ENCODE assay signal across 14 cellular contexts in the genomic region with DNA sequence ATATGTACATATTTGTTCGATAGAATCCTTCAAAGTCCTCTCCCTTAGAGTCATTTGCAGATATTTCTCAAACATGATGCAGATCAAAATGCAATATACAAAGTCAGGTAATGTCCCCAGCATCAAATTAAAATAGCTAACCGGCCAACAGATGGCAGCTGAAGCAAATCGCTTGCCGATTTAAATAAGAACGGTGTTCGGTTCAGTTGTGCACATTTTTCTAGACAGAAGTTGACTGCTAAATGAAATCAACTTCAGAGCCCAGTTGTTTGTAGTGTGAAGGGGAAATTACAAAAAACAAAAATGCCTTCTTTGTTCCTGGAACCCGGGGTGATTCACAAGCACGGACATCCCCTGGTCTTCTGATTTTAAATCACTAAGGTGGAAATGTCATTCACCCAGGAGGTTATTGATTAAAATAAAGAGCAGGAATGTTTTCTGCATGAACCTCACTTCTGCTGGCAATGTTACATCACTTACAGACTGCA.
DNase-seq lines count a peak whose midpoint lies in the region; FAIRE-seq and TF ChIP-seq lines count a peak whose summit lies in the region.
"Had no signal": no experiment of that assay in that cellular context is flagged by ENCODE, and none has a peak within 500 bp of the region (broad histone marks: within the 10 kb centered on the region; RNA-seq: fewer than 3 reads in every experiment).

No MANE protein-coding gene starts in this region.

- TF ChIP-seq CTCF in D721Med (IDR thresholded peaks at IDR 0.05; ENCODE audit: insufficient read depth, missing control alignments) (peak; percentile 18), coronary artery (IDR thresholded peaks at IDR 0.05) (no peak)

- H3K4me1 Mint-ChIP-seq in T-helper 1 cell treated with Interleukin-12 subunit alpha and Interleukin-12 subunit beta and Interleukin-4 antibody, amounts not matched to agents 30 μg/mL and 1 μg/mL, for 36 hours (ENCODE audit: low read depth), result peaks cover 27% of the 10 kb centered on the region

- no peaks in the 10 kb centered on the region for H3K27me3 ChIP-seq in GM23248 (replicated peaks; ENCODE audit: insufficient read depth)
- H3K27me3 ChIP-seq: breast epithelium had no signal

- H3K9ac ChIP-seq in GM23248, result no peak overlapping the region

- peaks cover 5% of the 10 kb centered on the region; the same call in 1 of the 2 replicates for H3K79me2 ChIP-seq in GM23248 (ENCODE audit: insufficient read depth)

- 43 to 52% methylated on average over 8 of the region's 8 CpGs for WGBS in GM23248 (ENCODE audit: low coverage in 1 of 2, low lambda C conversion rate in 2 of 2, missing lambda C conversion rate in 2 of 2), 2 experiments

- intact Hi-C loops in head of caudate nucleus (cut with DNase I), result no loop called here

- no peak overlapping the region for H3K4me2 ChIP-seq in GM23248 (ENCODE audit: unreplicated experiment)

- H3K9me3 ChIP-seq in GM23248 (ENCODE audit: low read depth), result no peaks in the 10 kb centered on the region
- H3K9me3 ChIP-seq: breast epithelium, mucosa of descending colon had no signal

- no peaks in the 10 kb centered on the region for H3K36me3 ChIP-seq in GM23248 (ENCODE audit: low read depth)
- H3K36me3 ChIP-seq: breast epithelium had no signal

- no peaks in the 10 kb centered on the region for H3K9me3 Mint-ChIP-seq in T-helper 1 cell treated with Interleukin-12 subunit alpha and Interleukin-12 subunit beta and Interleukin-4 antibody, amounts not matched to agents 30 μg/mL and 1 μg/mL, for 36 hours

- no peaks in the 10 kb centered on the region for H4K20me1 ChIP-seq in GM23248 (ENCODE audit: insufficient read depth)

- H3K4me3 Mint-ChIP-seq in T-helper 1 cell treated with Interleukin-12 subunit alpha and Interleukin-12 subunit beta and Interleukin-4 antibody, amounts not matched to agents 30 μg/mL and 1 μg/mL, for 36 hours, result no peak overlapping the region

- DNase-seq in D721Med (ENCODE audit: insufficient read length, low spot score), result no peak
- peak; percentile 3 for DNase-seq in GM23248
- peak; percentile 19 for DNase-seq in left kidney (ENCODE audit: low read depth, low spot score)
- no peak for DNase-seq in NCI-H2196 treated with DMSO at 0.1 percent for 48 hours (lab: John Stamatoyannopoulos, UW; ENCODE audit: unreplicated experiment)
- DNase-seq in NCI-H1417 treated with DMSO at 0.1 percent for 48 hours (lab: John Stamatoyannopoulos, UW), result no peak
- no peak for DNase-seq in head of caudate nucleus
- no peak for DNase-seq in coronary artery (ENCODE audit: low spot score)
- DNase-seq: mucosa of descending colon, OCI-M1, small intestine, T1000 had no signal

- 0 out of 2 replicates have a peak, but pooled peaks cover 3% of the 10 kb centered on the region for H3F3A ChIP-seq in GM23248 (ENCODE audit: insufficient read depth)

- H3K4me3 ChIP-seq in GM23248 (no peak overlapping the region), coronary artery (no peak overlapping the region)
- H3K4me3 ChIP-seq: breast epithelium, mucosa of descending colon had no signal

- in situ Hi-C loops in GM23248 (cut with MboI), result no loop called here

- no peaks in the 10 kb centered on the region for H3K9me2 ChIP-seq in GM23248 (ENCODE audit: insufficient read depth)

- FAIRE-seq in D721Med (lab: Jason Lieb, UNC), result no peak
- FAIRE-seq: small intestine had no signal

- no peak overlapping the region for H3K27ac ChIP-seq in GM23248
- H3K27ac ChIP-seq in coronary artery, result no peak overlapping the region
- H3K27ac ChIP-seq: breast epithelium, HL-60 had no signal

- H3K27ac Mint-ChIP-seq in T-helper 1 cell treated with Interleukin-12 subunit alpha and Interleukin-12 subunit beta and Interleukin-4 antibody, amounts not matched to agents 30 μg/mL and 1 μg/mL, for 36 hours, result peak overlapping the region; percentile 68

- H2AFZ ChIP-seq in GM23248, result no peak overlapping the region

- no peaks in the 10 kb centered on the region for H3K36me3 Mint-ChIP-seq in T-helper 1 cell treated with Interleukin-12 subunit alpha and Interleukin-12 subunit beta and Interleukin-4 antibody, amounts not matched to agents 30 μg/mL and 1 μg/mL, for 36 hours (ENCODE audit: low read depth)

- H3K27me3 Mint-ChIP-seq in T-helper 1 cell treated with Interleukin-12 subunit alpha and Interleukin-12 subunit beta and Interleukin-4 antibody, amounts not matched to agents 30 μg/mL and 1 μg/mL, for 36 hours (ENCODE audit: low read depth), result no peaks in the 10 kb centered on the region

- H3K4me1 ChIP-seq in GM23248 (ENCODE audit: insufficient read depth), result peaks cover 28% of the 10 kb centered on the region
- H3K4me1 ChIP-seq: breast epithelium had no signal

Comparison
In these comparisons a context has a peak if more than half of its experiments do, and no peak if none do; other contexts are left out.
1. DNase-seq: peak in GM23248 (single experiment) and left kidney (single experiment); none in D721Med (single experiment), NCI-H2196 treated with DMSO at 0.1 percent for 48 hours (single experiment), NCI-H1417 treated with DMSO at 0.1 percent for 48 hours (single experiment), head of caudate nucleus (0 of 42) and coronary artery (single experiment).